Comparison of ENCODE assay signal across 5 cellular contexts in the genomic region with DNA sequence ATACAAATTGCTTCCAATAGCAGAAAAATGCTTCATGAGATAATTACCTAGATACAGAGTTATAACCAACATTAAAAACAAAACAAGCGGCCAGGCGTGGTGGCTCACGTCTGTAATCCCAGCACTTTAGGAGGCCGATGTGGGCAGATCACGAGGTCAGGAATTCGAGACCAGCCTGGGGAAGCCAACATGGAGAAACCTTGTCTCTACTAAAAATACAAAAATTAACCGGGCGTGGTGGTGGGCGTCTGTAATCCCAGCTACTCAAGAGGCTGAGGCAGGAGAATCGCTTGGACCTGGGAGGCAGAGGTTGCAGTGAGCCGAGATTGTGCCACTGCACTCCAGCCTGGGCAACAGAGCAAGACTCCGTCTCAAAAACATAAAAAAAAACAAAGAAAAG. TPM values are rescaled to one million over a fixed set of nuclear protein-coding genes. Genes with fewer than 3 reads are reported as not detected.
A peak's percentile ranks its signal among the peaks of the same experiment; 100 is the strongest.
DNase-seq lines count a peak whose midpoint lies in the region; TF ChIP-seq lines count a peak whose summit lies in the region.
"Not testable (repeated sequence)": the region's sequence is repeated elsewhere in the genome, so short reads cannot be mapped to it uniquely, and the experiment has no call there.

No MANE protein-coding gene starts in this region.

- H3K4me2 ChIP-seq in neural progenitor cell; parathyroid adenoma (ENCODE audit: low read length): not testable (repeated sequence)

- TF ChIP-seq CTCF in Calu3 (IDR thresholded peaks at IDR 0.05; ENCODE audit: unreplicated experiment); HEK293 (tag by site-specific recombination; IDR thresholded peaks at IDR 0.05); mesothelial cell of epicardium (IDR thresholded peaks at IDR 0.05; ENCODE audit: unreplicated experiment); neural progenitor cell (IDR thresholded peaks at IDR 0.05); parathyroid adenoma (IDR thresholded peaks at IDR 0.05): not testable (repeated sequence)

- H3K36me3 ChIP-seq in HEK293 (ENCODE audit: control insufficient read depth in 2 of 2, insufficient read depth in 1 of 2, low read length in 2 of 2); neural progenitor cell; parathyroid adenoma (ENCODE audit: control insufficient read depth, insufficient read depth, low read length): not testable (repeated sequence)

- POLR2A ChIA-PET in HEK293 (lab: Yijun Ruan, JAX), result interaction anchor here (1.2 kb wide), 1 partner anchor 12 kb away, joined by 6 read pairs; no protein-coding TSS in a partner anchor

- not testable (repeated sequence) for H3K9me3 Mint-ChIP-seq in Calu3 (ENCODE audit: low read depth, unreplicated experiment); mesothelial cell of epicardium; neural progenitor cell

- H3K36me3 Mint-ChIP-seq in Calu3 (ENCODE audit: insufficient read depth, unreplicated experiment), result peaks cover 14% of the 10 kb centered on the region
- H3K36me3 Mint-ChIP-seq in mesothelial cell of epicardium, neural progenitor cell: not testable (repeated sequence)

- H3K4me3 Mint-ChIP-seq in Calu3 (ENCODE audit: low read depth, unreplicated experiment); mesothelial cell of epicardium: not testable (repeated sequence)
- H3K4me3 Mint-ChIP-seq in neural progenitor cell, result peak overlapping the region; percentile 18

- H3K27me3 Mint-ChIP-seq in Calu3 (ENCODE audit: unreplicated experiment); mesothelial cell of epicardium (ENCODE audit: low read depth); neural progenitor cell (ENCODE audit: insufficient read depth, low read depth): not testable (repeated sequence)

- H2AFZ ChIP-seq in neural progenitor cell (replicated peaks), result not testable (repeated sequence)
- H2AFZ ChIP-seq in parathyroid adenoma, result peak overlapping the region; percentile 52

- not testable (repeated sequence) for H3F3A ChIP-seq in neural progenitor cell (ENCODE audit: low read depth)

- H3K27me3 ChIP-seq in neural progenitor cell; parathyroid adenoma (ENCODE audit: control insufficient read depth, insufficient read depth, low read length): not testable (repeated sequence)

- not testable (repeated sequence) for BruUV-seq in Calu3 (replicated peaks; lab: Mats Ljungman, UMichigan)

- H3K4me1 Mint-ChIP-seq in Calu3 (ENCODE audit: low read depth, unreplicated experiment), result peaks cover 44% of the 10 kb centered on the region
- H3K4me1 Mint-ChIP-seq in mesothelial cell of epicardium, result peaks cover 17% of the 10 kb centered on the region
- peaks cover 20% of the 10 kb centered on the region for H3K4me1 Mint-ChIP-seq in neural progenitor cell

- H3K9ac ChIP-seq in neural progenitor cell, parathyroid adenoma: not testable (repeated sequence)

- not testable (repeated sequence) for H3K79me2 ChIP-seq in neural progenitor cell (ENCODE audit: low read depth); parathyroid adenoma

- intact Hi-C loops in Calu3 (cut with micrococcal nuclease; ENCODE audit: unreplicated experiment), result not testable (repeated sequence)

- DNase-seq in Calu3; mesothelial cell of epicardium (ENCODE audit: low spot score in 2 of 2, unreplicated experiment in 2 of 2); neural progenitor cell (ENCODE audit: low spot score): not testable (repeated sequence)

- H3K27ac ChIP-seq in HEK293 (ENCODE audit: extremely low read depth, low read depth, low read length); neural progenitor cell; parathyroid adenoma: not testable (repeated sequence)

- H3K9me3 ChIP-seq in HEK293 (ENCODE audit: control insufficient read depth, insufficient read depth, low read depth, low read length); neural progenitor cell (ENCODE audit: low read depth); parathyroid adenoma (ENCODE audit: control insufficient read depth, low read length): not testable (repeated sequence)

- H3K4me1 ChIP-seq in HEK293 (ENCODE audit: control insufficient read depth, insufficient read depth, low read length); neural progenitor cell; parathyroid adenoma: not testable (repeated sequence)

- H3K27ac Mint-ChIP-seq in Calu3 (ENCODE audit: unreplicated experiment) (peak overlapping the region; percentile 63), mesothelial cell of epicardium (peak overlapping the region; percentile 5)
- H3K27ac Mint-ChIP-seq in neural progenitor cell, result not testable (repeated sequence)

- H3K4me3 ChIP-seq in HEK293 (ENCODE audit: low read depth, low read length); neural progenitor cell; parathyroid adenoma (ENCODE audit: low read depth, low read length): not testable (repeated sequence)

- H4K20me1 ChIP-seq in neural progenitor cell (ENCODE audit: low read depth), result not testable (repeated sequence)

- CTCF ChIA-PET in Calu3 (lab: Charles Lee), result not testable (repeated sequence)
- CTCF ChIA-PET in HEK293 (lab: Yijun Ruan, JAX), result interaction anchor here (0.6 to 6.2 kb wide), 2 partner anchors 18 to 335 kb away, joined by 3 to 30 read pairs; no protein-coding TSS in a partner anchor

TF ChIP-seq in HEK293, 187 proteins besides CTCF, POLR2A, EP300 and RAD21:
- TF ChIP-seq EGR2 (tag by site-specific recombination; IDR thresholded peaks at IDR 0.05; ENCODE audit: low read depth), result peak; percentile 65
- peak; percentile 69; the same call in 1 of the 2 replicates for TF ChIP-seq ZNF121 (tag by site-specific recombination; IDR thresholded peaks at IDR 0.05)
- TF ChIP-seq ZFHX2 (tag by site-specific recombination; conservative IDR thresholded peaks at IDR 0.05), result peak; percentile 76

RNA-seq across cellular contexts. Expression of a gene that starts 28.1 kb away (rescaled TPM):
- 105 and 140 TPM in 2 replicates for total RNA-seq in Calu3 (2022)
- 30.1 to 31.3 TPM (median 30.3 TPM) in 3 replicates for total RNA-seq in mesothelial cell of epicardium
- total RNA-seq in neural progenitor cell (ENCODE audit: low replicate concordance), result 93.9 and 179 TPM in 2 replicates

RNA-seq across cellular contexts. Expression of a gene that starts 40.7 kb away (rescaled TPM):
- total RNA-seq in Calu3 (2022) (86.3 and 86.6 TPM in 2 replicates), mesothelial cell of epicardium (31.9 to 33.2 TPM (median 33.1 TPM) in 3 replicates), neural progenitor cell (ENCODE audit: low replicate concordance) (35.7 and 49.6 TPM in 2 replicates)

RNA-seq across cellular contexts. Expression of a gene that starts 45.9 kb away (rescaled TPM):
- total RNA-seq in Calu3 (2022), result 22.6 and 26.4 TPM in 2 replicates
- 33.2 to 36.0 TPM (median 35.8 TPM) in 3 replicates for total RNA-seq in mesothelial cell of epicardium
- 5.7 and 26.7 TPM in 2 replicates for total RNA-seq in neural progenitor cell (ENCODE audit: low replicate concordance)

RNA-seq across cellular contexts. Expression of a gene that starts 47.3 kb away (rescaled TPM):
- total RNA-seq in Calu3 (2022) (62.4 and 68.3 TPM in 2 replicates), mesothelial cell of epicardium (61.0 to 63.6 TPM (median 63.0 TPM) in 3 replicates), neural progenitor cell (ENCODE audit: low replicate concordance) (25.6 and 55.8 TPM in 2 replicates)

RNA-seq across cellular contexts. Expression of a gene that starts 49.6 kb away (rescaled TPM):
- total RNA-seq in Calu3 (2022) (443 and 488 TPM in 2 replicates), mesothelial cell of epicardium (62.8 to 68.3 TPM (median 64.4 TPM) in 3 replicates), neural progenitor cell (ENCODE audit: low replicate concordance) (1.7 and 6.3 TPM in 2 replicates)
